Comparison of ENCODE assay signal across 10 cellular contexts in the genomic region with DNA sequence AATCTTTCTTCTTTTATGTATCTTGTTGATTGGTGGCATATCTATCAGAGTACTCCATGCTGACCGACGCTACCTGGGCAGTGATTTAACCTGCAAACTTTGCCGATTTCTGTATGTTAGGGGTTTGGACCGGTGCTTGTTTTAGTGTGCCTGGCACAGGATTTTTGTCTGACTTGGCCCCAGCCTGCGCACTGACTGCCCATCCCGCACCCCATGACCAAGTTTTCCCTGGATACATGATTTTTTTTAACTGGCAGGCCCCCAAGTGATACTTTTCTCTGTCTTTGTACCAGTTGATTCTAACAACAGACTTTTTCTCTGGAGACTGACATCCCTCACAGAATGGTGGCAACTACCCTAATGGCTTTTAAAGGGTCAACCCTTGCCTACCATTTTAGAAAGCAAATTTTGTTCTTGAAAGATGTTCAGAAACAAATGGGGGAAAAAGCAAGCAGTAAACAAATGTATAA.
DNase-seq lines count a peak whose midpoint lies in the region; ATAC-seq and TF ChIP-seq lines count a peak whose summit lies in the region.
"Had no signal": no experiment of that assay in that cellular context is flagged by ENCODE, and none has a peak within 500 bp of the region (broad histone marks: within the 10 kb centered on the region; RNA-seq: fewer than 3 reads in every experiment).

No MANE protein-coding gene starts in this region.

- H3K27me3 Mint-ChIP-seq in activated T-cell treated with anti-CD3 and anti-CD28 coated beads, Interleukin-2, amount 50 U/mL, for 24 hours = no peaks in the 10 kb centered on the region
- no peaks in the 10 kb centered on the region for H3K27me3 Mint-ChIP-seq in activated CD4-positive, alpha-beta memory T cell treated with anti-CD3 and anti-CD28 coated beads, Interleukin-2, amount 10 ng/mL, durations not matched to agents 7 days and 5 days

- POLR2A ChIA-PET in activated CD4-positive, alpha-beta memory T cell treated with anti-CD3 and anti-CD28 coated beads, Interleukin-2, amount 10 ng/mL, durations not matched to agents 7 days and 5 days (lab: Charles Lee) = interaction anchor here (0.5 to 2.4 kb wide), 3 partner anchors 9 to 30 kb away, joined by 3 to 9 read pairs (median 3); no protein-coding TSS in a partner anchor

- no peaks in the 10 kb centered on the region for H3K36me3 ChIP-seq in hepatocyte (replicated peaks; ENCODE audit: insufficient read depth, low read depth)

- H3K4me2 ChIP-seq in hepatocyte = peak overlapping the region; percentile 63

- H3K4me1 Mint-ChIP-seq in activated T-cell treated with anti-CD3 and anti-CD28 coated beads, Interleukin-2, amount 50 U/mL, for 24 hours (ENCODE audit: low read depth) = peaks cover 40% of the 10 kb centered on the region
- H3K4me1 Mint-ChIP-seq in activated CD4-positive, alpha-beta memory T cell treated with anti-CD3 and anti-CD28 coated beads, Interleukin-2, amount 10 ng/mL, durations not matched to agents 7 days and 5 days = peaks cover 43% of the 10 kb centered on the region

- ATAC-seq in HG02938 (IDR thresholded peaks at IDR 0.05; ENCODE audit: unreplicated experiment) = no peak

- H4K20me1 ChIP-seq in hepatocyte (ENCODE audit: insufficient read depth, poor library complexity, severe bottlenecking) = no peaks in the 10 kb centered on the region

- H3K4me3 Mint-ChIP-seq in activated T-cell treated with anti-CD3 and anti-CD28 coated beads, Interleukin-2, amount 50 U/mL, for 24 hours = peak overlapping the region; percentile 38
- H3K4me3 Mint-ChIP-seq in activated CD4-positive, alpha-beta memory T cell treated with anti-CD3 and anti-CD28 coated beads, Interleukin-2, amount 10 ng/mL, durations not matched to agents 7 days and 5 days = peak overlapping the region; percentile 64

- TF ChIP-seq CTCF in hepatocyte (IDR thresholded peaks at IDR 0.05; ENCODE audit: poor library complexity) = no peak

- no peaks in the 10 kb centered on the region for H3K27me3 ChIP-seq in hepatocyte

- no peaks in the 10 kb centered on the region for H3K9me2 ChIP-seq in hepatocyte (replicated peaks; ENCODE audit: insufficient read depth)

- H3K36me3 Mint-ChIP-seq in activated T-cell treated with anti-CD3 and anti-CD28 coated beads, Interleukin-2, amount 50 U/mL, for 24 hours (ENCODE audit: low read depth) = no peaks in the 10 kb centered on the region
- no peaks in the 10 kb centered on the region for H3K36me3 Mint-ChIP-seq in activated CD4-positive, alpha-beta memory T cell treated with anti-CD3 and anti-CD28 coated beads, Interleukin-2, amount 10 ng/mL, durations not matched to agents 7 days and 5 days (ENCODE audit: low read depth)

- peak overlapping the region; percentile 85 for H3K27ac Mint-ChIP-seq in activated T-cell treated with anti-CD3 and anti-CD28 coated beads, Interleukin-2, amount 50 U/mL, for 24 hours
- peak overlapping the region; percentile 84 for H3K27ac Mint-ChIP-seq in activated CD4-positive, alpha-beta memory T cell treated with anti-CD3 and anti-CD28 coated beads, Interleukin-2, amount 10 ng/mL, durations not matched to agents 7 days and 5 days

- no peak for DNase-seq in activated T-cell treated with anti-CD3 and anti-CD28 coated beads, Interleukin-2, amount 50 U/mL, for 24 hours
- no peak for DNase-seq in activated T-cell treated with anti-CD3 and anti-CD28 coated beads, Interleukin-2, amount 50 U/mL, for 48 hours
- no peak for DNase-seq in activated CD4-positive, alpha-beta memory T cell treated with anti-CD3 and anti-CD28 coated beads, Interleukin-2, amount 10 ng/mL, durations not matched to agents 7 days and 5 days
- DNase-seq in hepatocyte (ENCODE audit: low spot score) (no peak), substantia nigra (lab: John Stamatoyannopoulos, UW) (peak in 2 of 49 donors; percentile 13 to 29), NOMO-1 treated with dmso at 0.1 percent for 144 hours (lab: John Stamatoyannopoulos, UW; ENCODE audit: unreplicated experiment) (no peak)
- DNase-seq in stimulated activated CD8-positive, alpha-beta memory T cell treated with anti-CD3 and anti-CD28 coated beads, Interleukin-4, amount 100 ng/mL, for 48 hours = no peak
- DNase-seq: Karpas-422, NCI-H446 had no signal

- H3K27ac ChIP-seq in hepatocyte = peak overlapping the region; percentile 73
- peak overlapping the region; percentile 69 for H3K27ac ChIP-seq in substantia nigra (ENCODE audit: low read depth, low read length, poor library complexity, severe bottlenecking)

- no peaks in the 10 kb centered on the region for H3K9me3 ChIP-seq in hepatocyte (ENCODE audit: low read depth)

- H3K9me3 Mint-ChIP-seq in activated T-cell treated with anti-CD3 and anti-CD28 coated beads, Interleukin-2, amount 50 U/mL, for 24 hours = no peaks in the 10 kb centered on the region
- H3K9me3 Mint-ChIP-seq in activated CD4-positive, alpha-beta memory T cell treated with anti-CD3 and anti-CD28 coated beads, Interleukin-2, amount 10 ng/mL, durations not matched to agents 7 days and 5 days = no peaks in the 10 kb centered on the region

- CTCF ChIA-PET in activated CD4-positive, alpha-beta memory T cell treated with anti-CD3 and anti-CD28 coated beads, Interleukin-2, amount 10 ng/mL, durations not matched to agents 7 days and 5 days (lab: Charles Lee) = interaction anchor here (1.0 kb wide), 1 partner anchor 12 kb away, joined by 4 read pairs; no protein-coding TSS in a partner anchor

- H3K4me1 ChIP-seq in hepatocyte (ENCODE audit: insufficient read depth) = no peaks in the 10 kb centered on the region

- H2AFZ ChIP-seq in hepatocyte = no peak overlapping the region

- 81% methylated on average over 6 of the region's 6 CpGs for WGBS in hepatocyte (ENCODE audit: low lambda C conversion rate, missing lambda C conversion rate)

- no peak overlapping the region for H3K4me3 ChIP-seq in hepatocyte

- H3K79me2 ChIP-seq in hepatocyte = no peaks in the 10 kb centered on the region
